Comparison of ENCODE assay signal across 8 cellular contexts in genomic region chr20:38152175-38153010, GRCh38. TPM values are rescaled to one million over a fixed set of nuclear protein-coding genes. Genes with fewer than 3 reads are reported as not detected.
A peak's percentile ranks its signal among the peaks of the same experiment; 100 is the strongest.
DNase-seq lines count a peak whose midpoint lies in the region; ATAC-seq, FAIRE-seq and TF ChIP-seq lines count a peak whose summit lies in the region.

No MANE protein-coding gene starts in this region.

- H3K27ac Mint-ChIP-seq in activated CD4-positive, alpha-beta T cell treated with anti-CD3 and anti-CD28 coated beads for 36 hours = peak overlapping the region; percentile 63
- H3K27ac Mint-ChIP-seq in progenitor cell of endocrine pancreas = peak overlapping the region; percentile 49

- FAIRE-seq in frontal cortex (lab: Jason Lieb, UNC) = no peak

- H3K9me3 Mint-ChIP-seq in activated CD4-positive, alpha-beta T cell treated with anti-CD3 and anti-CD28 coated beads for 36 hours (ENCODE audit: low read depth) = no peaks in the 10 kb centered on the region
- H3K9me3 Mint-ChIP-seq in progenitor cell of endocrine pancreas (ENCODE audit: low read depth) = no peaks in the 10 kb centered on the region

- peak overlapping the region; percentile 80 for H3K27ac ChIP-seq in VCaP

- peak; percentile 85 for ATAC-seq in activated CD4-positive, alpha-beta T cell treated with anti-CD3 and anti-CD28 coated beads for 36 hours

- peaks cover 10% of the 10 kb centered on the region for H3K4me1 Mint-ChIP-seq in activated CD4-positive, alpha-beta T cell treated with anti-CD3 and anti-CD28 coated beads for 36 hours
- H3K4me1 Mint-ChIP-seq in progenitor cell of endocrine pancreas (ENCODE audit: low read depth) = peaks cover 5% of the 10 kb centered on the region

- CTCF ChIA-PET in activated CD4-positive, alpha-beta T cell treated with anti-CD3 and anti-CD28 coated beads for 36 hours (lab: Charles Lee) = interaction anchor here (0.7 to 2.3 kb wide), 3 partner anchors 16 to 69 kb away, joined by 3 to 10 read pairs (median 3); no protein-coding TSS in a partner anchor

- peaks cover 3% of the 10 kb centered on the region for H3K27me3 Mint-ChIP-seq in activated CD4-positive, alpha-beta T cell treated with anti-CD3 and anti-CD28 coated beads for 36 hours
- peaks cover 6% of the 10 kb centered on the region for H3K27me3 Mint-ChIP-seq in progenitor cell of endocrine pancreas

- intact Hi-C loops in activated CD4-positive, alpha-beta T cell treated with anti-CD3 and anti-CD28 coated beads for 36 hours (cut with DNase I, micrococcal nuclease) = no loop called here

- peak; percentile 55 for DNase-seq in activated CD4-positive, alpha-beta T cell treated with anti-CD3 and anti-CD28 coated beads for 36 hours
- DNase-seq in activated CD4-positive, alpha-beta T cell treated with anti-CD3 and anti-CD28 coated beads, Interleukin-2, amount 50 U/mL, for 1 hour = no peak
- DNase-seq in HPDE6-E6E7 (ENCODE audit: extremely low spot score) (peak; percentile 87), frontal cortex (ENCODE audit: low spot score in 2 of 2) (peak; percentile 26 to 51), progenitor cell of endocrine pancreas (ENCODE audit: low spot score, unreplicated experiment) (no peak), NCI-H187 treated with DMSO at 0.1 percent for 48 hours (lab: John Stamatoyannopoulos, UW) (no peak), AML-193 (lab: John Stamatoyannopoulos, UW) (no peak)

- POLR2A ChIA-PET in activated CD4-positive, alpha-beta T cell treated with anti-CD3 and anti-CD28 coated beads for 36 hours (lab: Charles Lee) = interaction anchor here (0.6 kb wide), 1 partner anchor 643 kb away, joined by 3 read pairs; no protein-coding TSS in a partner anchor

- no peaks in the 10 kb centered on the region for H3K36me3 Mint-ChIP-seq in activated CD4-positive, alpha-beta T cell treated with anti-CD3 and anti-CD28 coated beads for 36 hours (ENCODE audit: low read depth)
- no peaks in the 10 kb centered on the region for H3K36me3 Mint-ChIP-seq in progenitor cell of endocrine pancreas (ENCODE audit: insufficient read depth)

- TF ChIP-seq CTCF in VCaP (conservative IDR thresholded peaks at IDR 0.05) (no peak), progenitor cell of endocrine pancreas (IDR thresholded peaks at IDR 0.05; ENCODE audit: unreplicated experiment) (no peak)

- H3K4me3 Mint-ChIP-seq in activated CD4-positive, alpha-beta T cell treated with anti-CD3 and anti-CD28 coated beads for 36 hours = peak overlapping the region; percentile 24
- H3K4me3 Mint-ChIP-seq in progenitor cell of endocrine pancreas (ENCODE audit: low read depth) = no peak overlapping the region

RNA-seq across cellular contexts. Expression of gene TGM2, which starts 12.7 kb away (rescaled TPM):
- under 1 TPM; 0.04 to 0.09 TPM for total RNA-seq in activated CD4-positive, alpha-beta T cell treated with anti-CD3 and anti-CD28 coated beads for 36 hours
- total RNA-seq in frontal cortex (3.3 TPM), progenitor cell of endocrine pancreas (0.72 and 1.3 TPM in 2 replicates)

Comparison
In these comparisons a context has a peak if more than half of its experiments do, and no peak if none do; other contexts are left out.
1. DNase-seq: peak in activated CD4-positive, alpha-beta T cell treated with anti-CD3 and anti-CD28 coated beads for 36 hours (single experiment), HPDE6-E6E7 (single experiment) and frontal cortex (2 of 2); none in activated CD4-positive, alpha-beta T cell treated with anti-CD3 and anti-CD28 coated beads, Interleukin-2, amount 50 U/mL, for 1 hour (single experiment), progenitor cell of endocrine pancreas (single experiment), NCI-H187 treated with DMSO at 0.1 percent for 48 hours (single experiment) and AML-193 (0 of 2).